21 cellular contexts compared by ENCODE assay signal in genomic region chr17:72772331-72772821, GRCh38.
DNase-seq lines count a peak whose midpoint lies in the region; TF ChIP-seq lines count a peak whose summit lies in the region.
"Had no signal": no experiment of that assay in that cellular context is flagged by ENCODE, and none has a peak within 500 bp of the region (broad histone marks: within the 10 kb centered on the region; RNA-seq: fewer than 3 reads in every experiment).

No MANE protein-coding gene starts in this region.

- peaks cover 2% of the 10 kb centered on the region for H3K36me3 Mint-ChIP-seq in activated naive CD4-positive, alpha-beta T cell treated with anti-CD3 and anti-CD28 coated beads, Interleukin-2, amount 10 ng/mL, durations not matched to agents 7 days and 5 days
- H3K36me3 Mint-ChIP-seq in activated naive CD4-positive, alpha-beta T cell treated with anti-CD3 and anti-CD28 coated beads for 36 hours (ENCODE audit: low read depth), result peaks cover 22% of the 10 kb centered on the region
- H3K36me3 Mint-ChIP-seq in glutamatergic neuron (ENCODE audit: unreplicated experiment), result peaks cover 12% of the 10 kb centered on the region
- H3K36me3 Mint-ChIP-seq in activated T-cell treated with anti-CD3 and anti-CD28 coated beads, Interleukin-2, amount 50 U/mL, for 24 hours (ENCODE audit: low read depth), result peaks cover 20% of the 10 kb centered on the region

- no peak overlapping the region for H3K4me3 Mint-ChIP-seq in activated naive CD4-positive, alpha-beta T cell treated with anti-CD3 and anti-CD28 coated beads, Interleukin-2, amount 10 ng/mL, durations not matched to agents 7 days and 5 days
- H3K4me3 Mint-ChIP-seq in activated naive CD4-positive, alpha-beta T cell treated with anti-CD3 and anti-CD28 coated beads for 36 hours, result no peak overlapping the region
- peak overlapping the region; percentile 35 for H3K4me3 Mint-ChIP-seq in glutamatergic neuron (ENCODE audit: unreplicated experiment)
- no peak overlapping the region for H3K4me3 Mint-ChIP-seq in activated T-cell treated with anti-CD3 and anti-CD28 coated beads, Interleukin-2, amount 50 U/mL, for 24 hours
- H3K4me3 Mint-ChIP-seq: CD4-positive, alpha-beta memory T cell; T-helper 2 cell treated with Interferon-gamma antibody and Interleukin-4, amounts not matched to agents 5 μg/mL and 100 μg/mL, for 36 hours had no signal

- H3K4me1 Mint-ChIP-seq in activated naive CD4-positive, alpha-beta T cell treated with anti-CD3 and anti-CD28 coated beads, Interleukin-2, amount 10 ng/mL, durations not matched to agents 7 days and 5 days, result no peaks in the 10 kb centered on the region
- peaks cover 1% of the 10 kb centered on the region for H3K4me1 Mint-ChIP-seq in activated naive CD4-positive, alpha-beta T cell treated with anti-CD3 and anti-CD28 coated beads for 36 hours (ENCODE audit: low read depth)
- peaks cover 41% of the 10 kb centered on the region for H3K4me1 Mint-ChIP-seq in glutamatergic neuron (ENCODE audit: low read depth, unreplicated experiment)
- no peaks in the 10 kb centered on the region for H3K4me1 Mint-ChIP-seq in activated T-cell treated with anti-CD3 and anti-CD28 coated beads, Interleukin-2, amount 50 U/mL, for 24 hours (ENCODE audit: low read depth)
- H3K4me1 Mint-ChIP-seq: CD4-positive, alpha-beta memory T cell had no signal

- peaks cover 3% of the 10 kb centered on the region for H3K9me3 Mint-ChIP-seq in activated naive CD4-positive, alpha-beta T cell treated with anti-CD3 and anti-CD28 coated beads, Interleukin-2, amount 10 ng/mL, durations not matched to agents 7 days and 5 days
- H3K9me3 Mint-ChIP-seq in activated naive CD4-positive, alpha-beta T cell treated with anti-CD3 and anti-CD28 coated beads for 36 hours, result peaks cover 2% of the 10 kb centered on the region
- H3K9me3 Mint-ChIP-seq in glutamatergic neuron (ENCODE audit: unreplicated experiment), result peaks cover 19% of the 10 kb centered on the region
- H3K9me3 Mint-ChIP-seq in activated T-cell treated with anti-CD3 and anti-CD28 coated beads, Interleukin-2, amount 50 U/mL, for 24 hours, result no peaks in the 10 kb centered on the region
- H3K9me3 Mint-ChIP-seq: T-helper 2 cell treated with Interferon-gamma antibody and Interleukin-4, amounts not matched to agents 5 μg/mL and 100 μg/mL, for 36 hours had no signal

- CTCF ChIA-PET in activated naive CD4-positive, alpha-beta T cell treated with anti-CD3 and anti-CD28 coated beads, Interleukin-2, amount 10 ng/mL, durations not matched to agents 7 days and 5 days (lab: Charles Lee), result no interaction called here
- CTCF ChIA-PET in activated naive CD4-positive, alpha-beta T cell treated with anti-CD3 and anti-CD28 coated beads for 36 hours (lab: Charles Lee), result no interaction called here

- no peak for DNase-seq in activated naive CD4-positive, alpha-beta T cell treated with anti-CD3 and anti-CD28 coated beads, Interleukin-2, amount 10 ng/mL, durations not matched to agents 7 days and 5 days
- no peak for DNase-seq in activated naive CD4-positive, alpha-beta T cell treated with anti-CD3 and anti-CD28 coated beads for 36 hours
- DNase-seq in NCI-H69 (lab: John Stamatoyannopoulos, UW), result peak; percentile 84
- no peak for DNase-seq in glutamatergic neuron
- no peak for DNase-seq in NCI-H2107 (lab: John Stamatoyannopoulos, UW)
- DNase-seq in RPMI8226, result no peak
- DNase-seq in activated T-cell treated with anti-CD3 and anti-CD28 coated beads, Interleukin-2, amount 50 U/mL, for 24 hours, result no peak
- DNase-seq: AML-193; Caco-2; CD4-positive, alpha-beta memory T cell; DMS 273 treated with DMSO at 0.1 percent for 48 hours; DND-41; NCI-H1105; NCI-H1436 treated with DMSO at 0.1 percent for 48 hours; NCI-H2029; NCI-H345; NCI-H524 treated with DMSO at 0.1 percent for 48 hours; OCI-M1; Peyer's patch; T-helper 1 cell had no signal

- peak overlapping the region; percentile 43 for H3K27ac Mint-ChIP-seq in activated naive CD4-positive, alpha-beta T cell treated with anti-CD3 and anti-CD28 coated beads, Interleukin-2, amount 10 ng/mL, durations not matched to agents 7 days and 5 days
- no peak overlapping the region for H3K27ac Mint-ChIP-seq in activated naive CD4-positive, alpha-beta T cell treated with anti-CD3 and anti-CD28 coated beads for 36 hours
- H3K27ac Mint-ChIP-seq in glutamatergic neuron (ENCODE audit: unreplicated experiment), result no peak overlapping the region
- H3K27ac Mint-ChIP-seq in activated T-cell treated with anti-CD3 and anti-CD28 coated beads, Interleukin-2, amount 50 U/mL, for 24 hours, result no peak overlapping the region
- H3K27ac Mint-ChIP-seq: CD4-positive, alpha-beta memory T cell; T-helper 2 cell treated with Interferon-gamma antibody and Interleukin-4, amounts not matched to agents 5 μg/mL and 100 μg/mL, for 36 hours had no signal

- intact Hi-C loops in activated naive CD4-positive, alpha-beta T cell treated with anti-CD3 and anti-CD28 coated beads for 36 hours (cut with micrococcal nuclease), result no loop called here

- no peaks in the 10 kb centered on the region for H3K27me3 Mint-ChIP-seq in activated naive CD4-positive, alpha-beta T cell treated with anti-CD3 and anti-CD28 coated beads, Interleukin-2, amount 10 ng/mL, durations not matched to agents 7 days and 5 days
- H3K27me3 Mint-ChIP-seq in activated naive CD4-positive, alpha-beta T cell treated with anti-CD3 and anti-CD28 coated beads for 36 hours (ENCODE audit: low read depth), result no peaks in the 10 kb centered on the region
- peaks cover 10% of the 10 kb centered on the region for H3K27me3 Mint-ChIP-seq in glutamatergic neuron (ENCODE audit: unreplicated experiment)
- H3K27me3 Mint-ChIP-seq in activated T-cell treated with anti-CD3 and anti-CD28 coated beads, Interleukin-2, amount 50 U/mL, for 24 hours, result no peaks in the 10 kb centered on the region
- H3K27me3 Mint-ChIP-seq: CD4-positive, alpha-beta memory T cell had no signal

- no peak for TF ChIP-seq CTCF in glutamatergic neuron (IDR thresholded peaks at IDR 0.05; ENCODE audit: partially characterized antibody, unreplicated experiment)
